Comparison of ENCODE assay signal across 1 cellular context in the genomic region with DNA sequence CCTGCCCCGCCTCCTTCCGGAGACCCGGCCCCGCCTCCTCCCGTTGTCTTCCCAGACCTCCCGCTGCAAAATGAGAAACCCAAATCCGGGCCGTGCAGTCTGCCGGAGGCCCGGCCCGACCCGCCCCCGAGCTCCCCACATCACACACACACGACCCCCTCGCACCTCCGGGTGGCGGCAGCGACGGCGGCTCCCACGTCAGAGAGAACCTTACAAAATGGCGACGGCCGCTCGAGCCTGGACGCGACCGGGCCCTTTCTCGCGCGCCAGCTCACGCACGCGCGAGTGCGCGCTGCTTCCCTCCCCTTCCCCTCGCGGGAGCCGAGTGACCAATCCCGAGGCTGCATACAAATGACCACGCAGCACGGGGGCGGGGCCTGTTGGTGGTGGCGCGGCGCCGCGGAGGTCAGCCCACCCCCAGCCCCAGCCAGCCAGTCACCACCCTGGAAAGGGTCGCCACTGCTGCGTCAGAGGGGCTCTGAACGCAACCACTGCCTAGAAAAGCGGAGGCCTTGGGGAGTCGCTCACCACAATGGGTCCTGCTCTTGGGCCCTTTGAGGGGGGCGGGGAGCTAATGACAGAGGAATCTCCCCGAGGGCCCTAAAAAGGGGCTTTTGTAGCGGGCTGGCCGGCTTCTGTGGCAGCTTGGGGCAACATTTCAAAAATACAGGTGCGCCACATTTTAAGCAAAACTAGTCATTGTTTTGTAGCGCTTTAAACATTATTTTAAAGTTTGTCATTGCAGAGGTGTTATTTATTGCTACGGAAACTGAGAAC.
TF ChIP-seq lines count a peak whose summit lies in the region.

A gene with protein sequence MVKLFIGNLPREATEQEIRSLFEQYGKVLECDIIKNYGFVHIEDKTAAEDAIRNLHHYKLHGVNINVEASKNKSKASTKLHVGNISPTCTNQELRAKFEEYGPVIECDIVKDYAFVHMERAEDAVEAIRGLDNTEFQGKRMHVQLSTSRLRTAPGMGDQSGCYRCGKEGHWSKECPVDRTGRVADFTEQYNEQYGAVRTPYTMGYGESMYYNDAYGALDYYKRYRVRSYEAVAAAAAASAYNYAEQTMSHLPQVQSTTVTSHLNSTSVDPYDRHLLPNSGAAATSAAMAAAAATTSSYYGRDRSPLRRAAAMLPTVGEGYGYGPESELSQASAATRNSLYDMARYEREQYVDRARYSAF (minus strand): TSS at position 289 of the 777 bp plus-strand sequence. CDS start 808 bp downstream, outside the sequence.

TF ChIP-seq in HepG2, 621 proteins besides CTCF, POLR2A, EP300 and RAD21 (continued from another document and continues in another):
- TF ChIP-seq, protein P1, sequence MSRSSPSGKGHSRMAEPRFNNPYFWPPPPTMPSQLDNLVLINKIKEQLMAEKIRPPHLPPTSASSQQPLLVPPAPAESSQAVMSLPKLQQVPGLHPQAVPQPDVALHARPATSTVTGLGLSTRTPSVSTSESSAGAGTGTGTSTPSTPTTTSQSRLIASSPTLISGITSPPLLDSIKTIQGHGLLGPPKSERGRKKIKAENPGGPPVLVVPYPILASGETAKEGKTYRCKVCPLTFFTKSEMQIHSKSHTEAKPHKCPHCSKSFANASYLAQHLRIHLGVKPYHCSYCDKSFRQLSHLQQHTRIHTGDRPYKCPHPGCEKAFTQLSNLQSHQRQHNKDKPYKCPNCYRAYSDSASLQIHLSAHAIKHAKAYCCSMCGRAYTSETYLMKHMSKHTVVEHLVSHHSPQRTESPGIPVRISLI (CRISPR knock-in tag; IDR thresholded peaks at IDR 0.05; ENCODE audit: borderline replicate concordance) = peak; percentile 11; the same call in 1 of the 2 replicates
- TF ChIP-seq ZNF431 (CRISPR knock-in tag; IDR thresholded peaks at IDR 0.05; ENCODE audit: borderline replicate concordance, low read depth) = peak; percentile 35; the same call in 1 of the 2 replicates
- TF ChIP-seq ZNF746 (CRISPR knock-in tag; IDR thresholded peaks at IDR 0.05) = no peak
- no peak for TF ChIP-seq ZNF672 (CRISPR knock-in tag; IDR thresholded peaks at IDR 0.05)
- no peak for TF ChIP-seq ZNF451 (CRISPR knock-in tag; IDR thresholded peaks at IDR 0.05)
- no peak; the same call in 1 of the 2 replicates for TF ChIP-seq ZFP82 (CRISPR knock-in tag; IDR thresholded peaks at IDR 0.05; ENCODE audit: borderline replicate concordance)
- no peak for TF ChIP-seq ZNF333 (CRISPR knock-in tag; IDR thresholded peaks at IDR 0.05; ENCODE audit: borderline replicate concordance)
- no peak for TF ChIP-seq IKZF4 (CRISPR knock-in tag; IDR thresholded peaks at IDR 0.05; ENCODE audit: borderline replicate concordance, low read depth, not compliant biosample characterization)
- TF ChIP-seq EHMT2 (IDR thresholded peaks at IDR 0.05; ENCODE audit: borderline replicate concordance, low read depth, low read length) = no peak
- TF ChIP-seq, protein P2, sequence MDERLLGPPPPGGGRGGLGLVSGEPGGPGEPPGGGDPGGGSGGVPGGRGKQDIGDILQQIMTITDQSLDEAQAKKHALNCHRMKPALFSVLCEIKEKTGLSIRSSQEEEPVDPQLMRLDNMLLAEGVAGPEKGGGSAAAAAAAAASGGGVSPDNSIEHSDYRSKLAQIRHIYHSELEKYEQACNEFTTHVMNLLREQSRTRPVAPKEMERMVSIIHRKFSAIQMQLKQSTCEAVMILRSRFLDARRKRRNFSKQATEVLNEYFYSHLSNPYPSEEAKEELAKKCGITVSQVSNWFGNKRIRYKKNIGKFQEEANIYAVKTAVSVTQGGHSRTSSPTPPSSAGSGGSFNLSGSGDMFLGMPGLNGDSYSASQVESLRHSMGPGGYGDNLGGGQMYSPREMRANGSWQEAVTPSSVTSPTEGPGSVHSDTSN (CRISPR knock-in tag; IDR thresholded peaks at IDR 0.05) = no peak
- TF ChIP-seq, protein P3, sequence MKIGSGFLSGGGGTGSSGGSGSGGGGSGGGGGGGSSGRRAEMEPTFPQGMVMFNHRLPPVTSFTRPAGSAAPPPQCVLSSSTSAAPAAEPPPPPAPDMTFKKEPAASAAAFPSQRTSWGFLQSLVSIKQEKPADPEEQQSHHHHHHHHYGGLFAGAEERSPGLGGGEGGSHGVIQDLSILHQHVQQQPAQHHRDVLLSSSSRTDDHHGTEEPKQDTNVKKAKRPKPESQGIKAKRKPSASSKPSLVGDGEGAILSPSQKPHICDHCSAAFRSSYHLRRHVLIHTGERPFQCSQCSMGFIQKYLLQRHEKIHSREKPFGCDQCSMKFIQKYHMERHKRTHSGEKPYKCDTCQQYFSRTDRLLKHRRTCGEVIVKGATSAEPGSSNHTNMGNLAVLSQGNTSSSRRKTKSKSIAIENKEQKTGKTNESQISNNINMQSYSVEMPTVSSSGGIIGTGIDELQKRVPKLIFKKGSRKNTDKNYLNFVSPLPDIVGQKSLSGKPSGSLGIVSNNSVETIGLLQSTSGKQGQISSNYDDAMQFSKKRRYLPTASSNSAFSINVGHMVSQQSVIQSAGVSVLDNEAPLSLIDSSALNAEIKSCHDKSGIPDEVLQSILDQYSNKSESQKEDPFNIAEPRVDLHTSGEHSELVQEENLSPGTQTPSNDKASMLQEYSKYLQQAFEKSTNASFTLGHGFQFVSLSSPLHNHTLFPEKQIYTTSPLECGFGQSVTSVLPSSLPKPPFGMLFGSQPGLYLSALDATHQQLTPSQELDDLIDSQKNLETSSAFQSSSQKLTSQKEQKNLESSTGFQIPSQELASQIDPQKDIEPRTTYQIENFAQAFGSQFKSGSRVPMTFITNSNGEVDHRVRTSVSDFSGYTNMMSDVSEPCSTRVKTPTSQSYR (CRISPR knock-in tag; IDR thresholded peaks at IDR 0.05; ENCODE audit: borderline replicate concordance) = peak; percentile 37; the same call in 1 of the 2 replicates
- TF ChIP-seq KDM3A (CRISPR knock-in tag; IDR thresholded peaks at IDR 0.05; ENCODE audit: low read depth) = no peak
- peak; percentile 39 for TF ChIP-seq KMT2A (CRISPR knock-in tag; IDR thresholded peaks at IDR 0.05)
- no peak for TF ChIP-seq HMGA1 (CRISPR knock-in tag; conservative IDR thresholded peaks at IDR 0.05)
- TF ChIP-seq ZNF713 (CRISPR knock-in tag; IDR thresholded peaks at IDR 0.05) = no peak
- peak; percentile 38; the same call in 1 of the 2 replicates for TF ChIP-seq BRD4 (CRISPR knock-in tag; IDR thresholded peaks at IDR 0.05)
- 0 out of 2 replicates have a peak, but pooled peaks have one; percentile 62 for TF ChIP-seq ZNF274 (CRISPR knock-in tag; IDR thresholded peaks at IDR 0.05)
- no peak for TF ChIP-seq ZNF292 (CRISPR knock-in tag; IDR thresholded peaks at IDR 0.05; ENCODE audit: borderline replicate concordance, low read depth)
- peak; percentile 77 for TF ChIP-seq SP5 (CRISPR knock-in tag; IDR thresholded peaks at IDR 0.05; ENCODE audit: borderline replicate concordance, low read depth)
- TF ChIP-seq TBP (CRISPR knock-in tag; IDR thresholded peaks at IDR 0.05) = no peak
- no peak for TF ChIP-seq TOPORS (CRISPR knock-in tag; IDR thresholded peaks at IDR 0.05)
- TF ChIP-seq ZNF382 (CRISPR knock-in tag; IDR thresholded peaks at IDR 0.05; ENCODE audit: borderline replicate concordance) = no peak
- no peak for TF ChIP-seq MEIS1 (CRISPR knock-in tag; IDR thresholded peaks at IDR 0.05; ENCODE audit: borderline replicate concordance)
- TF ChIP-seq HNF4G (IDR thresholded peaks at IDR 0.05; ENCODE audit: borderline replicate concordance, low read depth, low read length) = no peak
- no peak for TF ChIP-seq HNF4G (CRISPR knock-in tag; IDR thresholded peaks at IDR 0.05; ENCODE audit: borderline replicate concordance, low read depth)
- TF ChIP-seq, protein P4, sequence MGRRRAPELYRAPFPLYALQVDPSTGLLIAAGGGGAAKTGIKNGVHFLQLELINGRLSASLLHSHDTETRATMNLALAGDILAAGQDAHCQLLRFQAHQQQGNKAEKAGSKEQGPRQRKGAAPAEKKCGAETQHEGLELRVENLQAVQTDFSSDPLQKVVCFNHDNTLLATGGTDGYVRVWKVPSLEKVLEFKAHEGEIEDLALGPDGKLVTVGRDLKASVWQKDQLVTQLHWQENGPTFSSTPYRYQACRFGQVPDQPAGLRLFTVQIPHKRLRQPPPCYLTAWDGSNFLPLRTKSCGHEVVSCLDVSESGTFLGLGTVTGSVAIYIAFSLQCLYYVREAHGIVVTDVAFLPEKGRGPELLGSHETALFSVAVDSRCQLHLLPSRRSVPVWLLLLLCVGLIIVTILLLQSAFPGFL (CRISPR knock-in tag; IDR thresholded peaks at IDR 0.05) = no peak
- no peak for TF ChIP-seq FOXK2 (IDR thresholded peaks at IDR 0.05)
- TF ChIP-seq, protein P5, sequence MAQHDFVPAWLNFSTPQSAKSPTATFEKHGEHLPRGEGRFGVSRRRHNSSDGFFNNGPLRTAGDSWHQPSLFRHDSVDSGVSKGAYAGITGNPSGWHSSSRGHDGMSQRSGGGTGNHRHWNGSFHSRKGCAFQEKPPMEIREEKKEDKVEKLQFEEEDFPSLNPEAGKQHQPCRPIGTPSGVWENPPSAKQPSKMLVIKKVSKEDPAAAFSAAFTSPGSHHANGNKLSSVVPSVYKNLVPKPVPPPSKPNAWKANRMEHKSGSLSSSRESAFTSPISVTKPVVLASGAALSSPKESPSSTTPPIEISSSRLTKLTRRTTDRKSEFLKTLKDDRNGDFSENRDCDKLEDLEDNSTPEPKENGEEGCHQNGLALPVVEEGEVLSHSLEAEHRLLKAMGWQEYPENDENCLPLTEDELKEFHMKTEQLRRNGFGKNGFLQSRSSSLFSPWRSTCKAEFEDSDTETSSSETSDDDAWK (CRISPR knock-in tag; IDR thresholded peaks at IDR 0.05) = no peak
- TF ChIP-seq, protein P6, sequence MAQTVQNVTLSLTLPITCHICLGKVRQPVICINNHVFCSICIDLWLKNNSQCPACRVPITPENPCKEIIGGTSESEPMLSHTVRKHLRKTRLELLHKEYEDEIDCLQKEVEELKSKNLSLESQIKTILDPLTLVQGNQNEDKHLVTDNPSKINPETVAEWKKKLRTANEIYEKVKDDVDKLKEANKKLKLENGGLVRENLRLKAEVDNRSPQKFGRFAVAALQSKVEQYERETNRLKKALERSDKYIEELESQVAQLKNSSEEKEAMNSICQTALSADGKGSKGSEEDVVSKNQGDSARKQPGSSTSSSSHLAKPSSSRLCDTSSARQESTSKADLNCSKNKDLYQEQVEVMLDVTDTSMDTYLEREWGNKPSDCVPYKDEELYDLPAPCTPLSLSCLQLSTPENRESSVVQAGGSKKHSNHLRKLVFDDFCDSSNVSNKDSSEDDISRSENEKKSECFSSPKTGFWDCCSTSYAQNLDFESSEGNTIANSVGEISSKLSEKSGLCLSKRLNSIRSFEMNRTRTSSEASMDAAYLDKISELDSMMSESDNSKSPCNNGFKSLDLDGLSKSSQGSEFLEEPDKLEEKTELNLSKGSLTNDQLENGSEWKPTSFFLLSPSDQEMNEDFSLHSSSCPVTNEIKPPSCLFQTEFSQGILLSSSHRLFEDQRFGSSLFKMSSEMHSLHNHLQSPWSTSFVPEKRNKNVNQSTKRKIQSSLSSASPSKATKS (CRISPR knock-in tag; IDR thresholded peaks at IDR 0.05) = no peak
- TF ChIP-seq, protein P7, sequence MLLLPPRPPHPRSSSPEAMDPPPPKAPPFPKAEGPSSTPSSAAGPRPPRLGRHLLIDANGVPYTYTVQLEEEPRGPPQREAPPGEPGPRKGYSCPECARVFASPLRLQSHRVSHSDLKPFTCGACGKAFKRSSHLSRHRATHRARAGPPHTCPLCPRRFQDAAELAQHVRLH (CRISPR knock-in tag; IDR thresholded peaks at IDR 0.05; ENCODE audit: borderline replicate concordance, low read depth) = no peak
- TF ChIP-seq, protein P8, sequence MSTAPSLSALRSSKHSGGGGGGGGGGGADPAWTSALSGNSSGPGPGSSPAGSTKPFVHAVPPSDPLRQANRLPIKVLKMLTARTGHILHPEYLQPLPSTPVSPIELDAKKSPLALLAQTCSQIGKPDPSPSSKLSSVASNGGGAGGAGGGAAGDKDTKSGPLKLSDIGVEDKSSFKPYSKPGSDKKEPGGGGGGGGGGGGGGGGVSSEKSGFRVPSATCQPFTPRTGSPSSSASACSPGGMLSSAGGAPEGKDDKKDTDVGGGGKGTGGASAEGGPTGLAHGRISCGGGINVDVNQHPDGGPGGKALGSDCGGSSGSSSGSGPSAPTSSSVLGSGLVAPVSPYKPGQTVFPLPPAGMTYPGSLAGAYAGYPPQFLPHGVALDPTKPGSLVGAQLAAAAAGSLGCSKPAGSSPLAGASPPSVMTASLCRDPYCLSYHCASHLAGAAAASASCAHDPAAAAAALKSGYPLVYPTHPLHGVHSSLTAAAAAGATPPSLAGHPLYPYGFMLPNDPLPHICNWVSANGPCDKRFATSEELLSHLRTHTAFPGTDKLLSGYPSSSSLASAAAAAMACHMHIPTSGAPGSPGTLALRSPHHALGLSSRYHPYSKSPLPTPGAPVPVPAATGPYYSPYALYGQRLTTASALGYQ (CRISPR knock-in tag; IDR thresholded peaks at IDR 0.05) = 0 out of 2 replicates have a peak, but pooled peaks have one; percentile 23
- no peak; the same call in 1 of the 2 replicates for TF ChIP-seq ARNT2 (CRISPR knock-in tag; IDR thresholded peaks at IDR 0.05; ENCODE audit: low read depth)
- TF ChIP-seq ZNF225 (CRISPR knock-in tag; IDR thresholded peaks at IDR 0.05) = peak; percentile 81
- no peak for TF ChIP-seq NCOA5 (CRISPR knock-in tag; IDR thresholded peaks at IDR 0.05)
- TF ChIP-seq JARID2 (CRISPR knock-in tag; IDR thresholded peaks at IDR 0.05; ENCODE audit: insufficient replicate concordance) = no peak
- peak; percentile 27; the same call in 1 of the 2 replicates for TF ChIP-seq PHF21A (CRISPR knock-in tag; IDR thresholded peaks at IDR 0.05)
- TF ChIP-seq SALL1 (CRISPR knock-in tag; IDR thresholded peaks at IDR 0.05) = peak; percentile 54; the same call in 1 of the 2 replicates
- TF ChIP-seq SP1 (IDR thresholded peaks at IDR 0.05) = peak; percentile 38; the same call in 1 of the 2 replicates
- TF ChIP-seq SP1 (CRISPR knock-in tag; IDR thresholded peaks at IDR 0.05) = peak; percentile 92
- peak; percentile 84 for TF ChIP-seq NFYC (CRISPR knock-in tag; IDR thresholded peaks at IDR 0.05)
- TF ChIP-seq JUNB (CRISPR knock-in tag; IDR thresholded peaks at IDR 0.05; ENCODE audit: borderline replicate concordance) = no peak
- no peak for TF ChIP-seq ZNF839 (CRISPR knock-in tag; IDR thresholded peaks at IDR 0.05; ENCODE audit: borderline replicate concordance)
- TF ChIP-seq HOXA3 (CRISPR knock-in tag; IDR thresholded peaks at IDR 0.05) = peak; percentile 96
- TF ChIP-seq, protein P9, sequence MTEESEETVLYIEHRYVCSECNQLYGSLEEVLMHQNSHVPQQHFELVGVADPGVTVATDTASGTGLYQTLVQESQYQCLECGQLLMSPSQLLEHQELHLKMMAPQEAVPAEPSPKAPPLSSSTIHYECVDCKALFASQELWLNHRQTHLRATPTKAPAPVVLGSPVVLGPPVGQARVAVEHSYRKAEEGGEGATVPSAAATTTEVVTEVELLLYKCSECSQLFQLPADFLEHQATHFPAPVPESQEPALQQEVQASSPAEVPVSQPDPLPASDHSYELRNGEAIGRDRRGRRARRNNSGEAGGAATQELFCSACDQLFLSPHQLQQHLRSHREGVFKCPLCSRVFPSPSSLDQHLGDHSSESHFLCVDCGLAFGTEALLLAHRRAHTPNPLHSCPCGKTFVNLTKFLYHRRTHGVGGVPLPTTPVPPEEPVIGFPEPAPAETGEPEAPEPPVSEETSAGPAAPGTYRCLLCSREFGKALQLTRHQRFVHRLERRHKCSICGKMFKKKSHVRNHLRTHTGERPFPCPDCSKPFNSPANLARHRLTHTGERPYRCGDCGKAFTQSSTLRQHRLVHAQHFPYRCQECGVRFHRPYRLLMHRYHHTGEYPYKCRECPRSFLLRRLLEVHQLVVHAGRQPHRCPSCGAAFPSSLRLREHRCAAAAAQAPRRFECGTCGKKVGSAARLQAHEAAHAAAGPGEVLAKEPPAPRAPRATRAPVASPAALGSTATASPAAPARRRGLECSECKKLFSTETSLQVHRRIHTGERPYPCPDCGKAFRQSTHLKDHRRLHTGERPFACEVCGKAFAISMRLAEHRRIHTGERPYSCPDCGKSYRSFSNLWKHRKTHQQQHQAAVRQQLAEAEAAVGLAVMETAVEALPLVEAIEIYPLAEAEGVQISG (CRISPR knock-in tag; IDR thresholded peaks at IDR 0.05) = peak; percentile 14; the same call in 1 of the 2 replicates
